Comparison of ENCODE assay signal across 13 cellular contexts in the genomic region with DNA sequence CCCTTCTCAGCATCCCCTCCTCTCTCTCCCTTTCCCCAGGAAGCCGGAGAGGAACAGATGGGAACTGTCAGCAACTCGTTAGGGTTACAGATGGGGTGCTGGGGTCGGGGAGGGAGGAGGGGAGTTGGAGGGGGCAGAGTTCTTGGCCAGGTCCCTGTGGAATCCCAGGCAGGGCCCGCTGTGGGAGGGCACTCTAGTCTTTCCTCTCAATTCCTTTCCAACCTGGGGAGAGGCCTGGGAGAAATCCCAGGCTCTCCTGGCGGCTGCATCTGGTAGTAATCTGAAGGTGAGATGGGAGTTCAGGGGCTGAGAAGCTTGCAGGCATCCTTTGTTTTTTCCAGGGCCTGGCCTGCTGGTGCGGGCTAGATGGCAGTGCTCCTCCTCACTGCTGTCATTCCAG.
DNase-seq lines count a peak whose midpoint lies in the region; ATAC-seq, FAIRE-seq and TF ChIP-seq lines count a peak whose summit lies in the region.
"Had no signal": no experiment of that assay in that cellular context is flagged by ENCODE, and none has a peak within 500 bp of the region (broad histone marks: within the 10 kb centered on the region; RNA-seq: fewer than 3 reads in every experiment).

No MANE protein-coding gene starts in this region.

- H3K4ac ChIP-seq in H9 (ENCODE audit: low read depth, low read length), result no peak overlapping the region

- no peak overlapping the region for H2AFZ ChIP-seq in H9 (ENCODE audit: low read length)
- H2AFZ ChIP-seq: GM23248, PC-9 had no signal

- no peak overlapping the region for H3K9ac ChIP-seq in H9 (ENCODE audit: extremely low read depth, insufficient read length, low read length)
- no peak overlapping the region for H3K9ac ChIP-seq in endodermal cell (ENCODE audit: extremely low read depth, low read length, poor library complexity, severe bottlenecking)
- H3K9ac ChIP-seq: GM23248 had no signal

- no peak overlapping the region for H3K4me3 Mint-ChIP-seq in H9
- H3K4me3 Mint-ChIP-seq in endodermal cell, result no peak overlapping the region
- H3K4me3 Mint-ChIP-seq: CD14-positive monocyte had no signal

- no peak overlapping the region for H3K18ac ChIP-seq in H9 (ENCODE audit: insufficient read length, low read depth, low read length)

- H3K27me3 ChIP-seq in H9 (ENCODE audit: insufficient read depth, low read length), result no peaks in the 10 kb centered on the region
- H3K27me3 ChIP-seq in endodermal cell (ENCODE audit: control insufficient read depth, insufficient read depth, low read length, poor library complexity, severe bottlenecking), result no peaks in the 10 kb centered on the region

- H3K27ac Mint-ChIP-seq in H9 (peak overlapping the region in 1 of 3 experiments; percentile 24; a peak in 1 of 7 replicates), endodermal cell (no peak overlapping the region)

- H2BK15ac ChIP-seq in H9 (ENCODE audit: low read depth, low read length), result no peak overlapping the region

- H3K23me2 ChIP-seq in H9 (ENCODE audit: insufficient read length, low read depth, low read length, poor library complexity, severe bottlenecking), result no peaks in the 10 kb centered on the region

- no peak overlapping the region for H4K5ac ChIP-seq in H9 (ENCODE audit: insufficient read length, low read depth, low read length)

- no peak overlapping the region for H2BK5ac ChIP-seq in H9 (ENCODE audit: insufficient read length, low read length)

- no peaks in the 10 kb centered on the region for H4K20me1 ChIP-seq in H9 (ENCODE audit: control insufficient read depth, insufficient read depth, insufficient read length)

- no peak overlapping the region for H3K56ac ChIP-seq in H9 (ENCODE audit: insufficient read length, low read depth, low read length)

- H3K27ac ChIP-seq in H9 (ENCODE audit: insufficient read length, low read depth, low read length), result no peak overlapping the region
- no peak overlapping the region for H3K27ac ChIP-seq in endodermal cell (ENCODE audit: low read depth, low read length)
- H3K27ac ChIP-seq: GM23248, PC-9, RWPE1 had no signal

- no peaks in the 10 kb centered on the region for H3K36me3 ChIP-seq in endodermal cell (ENCODE audit: control insufficient read depth, insufficient read depth, low read length)

- TF ChIP-seq POLR2A in GM12892 (IDR thresholded peaks at IDR 0.05; ENCODE audit: low read depth, low read length), result no peak

- no peak overlapping the region for H4K8ac ChIP-seq in H9 (replicated peaks; ENCODE audit: insufficient read length, low read depth, low read length)

- H3K36me3 Mint-ChIP-seq in H9 (ENCODE audit: insufficient read depth in 1 of 3, low read depth in 3 of 3) (no peaks in the 10 kb centered on the region), endodermal cell (ENCODE audit: low read depth) (no peaks in the 10 kb centered on the region)
- H3K36me3 Mint-ChIP-seq: CD14-positive monocyte had no signal

- FAIRE-seq in GM12892 (lab: Jason Lieb, UNC), result no peak
- FAIRE-seq: G401.6 had no signal

- no peaks in the 10 kb centered on the region for H3K79me2 ChIP-seq in H9 (ENCODE audit: insufficient read depth, low read length)

- no peak overlapping the region for H3K4me3 ChIP-seq in endodermal cell (ENCODE audit: low read length)
- H3K4me3 ChIP-seq: GM23248, PC-9 had no signal

- H4K91ac ChIP-seq in H9 (ENCODE audit: insufficient read length, low read depth, low read length), result no peak overlapping the region

- no peak overlapping the region for H2BK120ac ChIP-seq in H9 (ENCODE audit: low read depth, low read length, poor library complexity, severe bottlenecking)

- H2AK5ac ChIP-seq in H9 (ENCODE audit: insufficient read length, low read length), result no peak overlapping the region

- TF ChIP-seq CTCF in H9 (conservative IDR thresholded peaks at IDR 0.05) (no peak), endodermal cell (conservative IDR thresholded peaks at IDR 0.05) (no peak)

- H3K23ac ChIP-seq in H9 (ENCODE audit: insufficient read length, low read depth, low read length), result no peak overlapping the region

- no peak overlapping the region for H3K4me2 ChIP-seq in H9 (ENCODE audit: insufficient read depth, insufficient read length, low read length)
- H3K4me2 ChIP-seq: PC-9 had no signal

- no peak overlapping the region for H3K14ac ChIP-seq in H9 (ENCODE audit: insufficient read depth, low read length)

- H3K4me1 Mint-ChIP-seq in H9, result peaks cover 31 to 40% of the 10 kb centered on the region in 2 experiments
- peaks cover 14% of the 10 kb centered on the region for H3K4me1 Mint-ChIP-seq in endodermal cell
- H3K4me1 Mint-ChIP-seq: CD14-positive monocyte had no signal

- peak; percentile 46 for DNase-seq in H9
- DNase-seq in NCI-H524 treated with DMSO at 0.1 percent for 48 hours (lab: John Stamatoyannopoulos, UW), result peak; percentile 76
- peak; percentile 74 for DNase-seq in endodermal cell
- no peak for DNase-seq in GM12892 (ENCODE audit: insufficient read length)
- DNase-seq in anterior cingulate cortex (lab: John Stamatoyannopoulos, UW), result no peak
- DNase-seq: SIG-M5 had no signal

- no CpG with 5 or more reads among the region's 6 CpGs for WGBS in H9 (ENCODE audit: extremely low coverage, insufficient read length, low lambda C conversion rate)
- WGBS in endodermal cell (ENCODE audit: insufficient coverage in 1 of 2, insufficient read length in 1 of 2), 2 experiments, result 57 to 100% methylated on average over 1 to 6 of the region's 6 CpGs

- H3K79me1 ChIP-seq in H9 (ENCODE audit: insufficient read depth, low read depth, low read length, poor library complexity, severe bottlenecking), result no peaks in the 10 kb centered on the region

- no peak overlapping the region for H2BK12ac ChIP-seq in H9 (ENCODE audit: insufficient read length, low read depth, low read length)

- no peak overlapping the region for H2BK20ac ChIP-seq in H9 (ENCODE audit: low read depth, low read length, poor library complexity, severe bottlenecking)

- H3K27me3 Mint-ChIP-seq in H9 (ENCODE audit: low read depth) (peaks cover 16% of the 10 kb centered on the region), endodermal cell (ENCODE audit: insufficient read depth) (peaks cover 12% of the 10 kb centered on the region)

- H3K9me3 Mint-ChIP-seq in H9 (no peaks in the 10 kb centered on the region), endodermal cell (no peaks in the 10 kb centered on the region)

- ATAC-seq in HG02870 (IDR thresholded peaks at IDR 0.05; ENCODE audit: unreplicated experiment), result no peak
- no peak for ATAC-seq in GM21576 (IDR thresholded peaks at IDR 0.05; ENCODE audit: unreplicated experiment)

- no peak overlapping the region for H3T11ph ChIP-seq in H9 (ENCODE audit: low read length)

- no peaks in the 10 kb centered on the region for H3K9me3 ChIP-seq in H9 (ENCODE audit: control insufficient read depth, low read depth, low read length)
- H3K9me3 ChIP-seq in endodermal cell (ENCODE audit: control insufficient read depth, low read length), result no peaks in the 10 kb centered on the region

- H3K4me1 ChIP-seq in H9 (ENCODE audit: insufficient read depth, low read length) (peaks cover 4% of the 10 kb centered on the region; the same call in 1 of the 2 replicates), endodermal cell (ENCODE audit: control insufficient read depth, insufficient read depth, low read length) (peaks cover 3% of the 10 kb centered on the region)

Comparison
In these comparisons a context has a peak if more than half of its experiments do, and no peak if none do; other contexts are left out.
1. DNase-seq: peak in H9 (single experiment), NCI-H524 treated with DMSO at 0.1 percent for 48 hours (single experiment) and endodermal cell (single experiment); none in GM12892 (single experiment) and anterior cingulate cortex (0 of 58).